ENCODE assay signal across 9 cellular contexts in the genomic region with DNA sequence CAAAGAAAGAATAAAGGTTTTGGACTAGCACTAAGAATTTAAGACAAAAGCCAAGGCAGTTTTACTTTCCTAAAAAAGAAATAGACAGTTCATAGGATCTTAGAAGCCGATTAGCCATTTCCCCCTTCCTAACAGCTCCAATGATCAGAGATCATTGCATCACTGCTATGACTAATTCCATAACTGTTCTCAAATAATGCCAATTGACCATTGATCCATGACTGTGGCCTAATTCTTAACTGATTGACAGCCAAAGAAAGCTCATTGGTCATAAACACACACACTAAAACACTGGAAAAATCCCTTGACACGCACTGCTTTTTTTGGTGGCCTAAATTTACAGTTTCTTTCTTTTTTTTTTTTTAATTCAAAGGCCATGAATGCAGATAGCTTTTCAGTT.
DNase-seq lines count a peak whose midpoint lies in the region; ATAC-seq, FAIRE-seq and TF ChIP-seq lines count a peak whose summit lies in the region.
"Had no signal": no experiment of that assay in that cellular context is flagged by ENCODE, and none has a peak within 500 bp of the region (broad histone marks: within the 10 kb centered on the region; RNA-seq: fewer than 3 reads in every experiment).

No MANE protein-coding gene starts in this region.

- no peak overlapping the region for H3K23ac ChIP-seq in mesendoderm (ENCODE audit: low read length)

- no peak overlapping the region for H3K56ac ChIP-seq in mesendoderm (ENCODE audit: low read length)

- H3K36me3 Mint-ChIP-seq in HFFc6 (ENCODE audit: low read depth) = no peaks in the 10 kb centered on the region

- H3K4me1 ChIP-seq in mesendoderm (ENCODE audit: control insufficient read depth, low read depth, low read length) (no peaks in the 10 kb centered on the region), gastroesophageal sphincter (peaks cover 0 to 10% (median 0%) of the 10 kb centered on the region in 3 donors)

- peak overlapping the region; percentile 50 for H2AK5ac ChIP-seq in mesendoderm (ENCODE audit: low read length)

- H3K79me1 ChIP-seq in mesendoderm (ENCODE audit: low read length) = no peaks in the 10 kb centered on the region

- H3K27me3 Mint-ChIP-seq in HFFc6 (ENCODE audit: insufficient read depth) = no peaks in the 10 kb centered on the region

- H3K4me3 ChIP-seq in mesendoderm (ENCODE audit: low read length) (no peak overlapping the region), gastroesophageal sphincter (no peak overlapping the region), MG63 (no peak overlapping the region)

- peaks cover 38% of the 10 kb centered on the region for H3K9me3 Mint-ChIP-seq in HFFc6

- no peak overlapping the region for H3K4me2 ChIP-seq in mesendoderm (ENCODE audit: low read length)

- H3K36me3 ChIP-seq in mesendoderm (ENCODE audit: control insufficient read depth, insufficient read depth, low read length) = no peaks in the 10 kb centered on the region
- no peaks in the 10 kb centered on the region for H3K36me3 ChIP-seq in gastroesophageal sphincter
- no peaks in the 10 kb centered on the region for H3K36me3 ChIP-seq in MG63

- H3K9me3 ChIP-seq in gastroesophageal sphincter = no peaks in the 10 kb centered on the region
- no peaks in the 10 kb centered on the region for H3K9me3 ChIP-seq in MG63

- peak; percentile 51 for FAIRE-seq in GM18507 (lab: Jason Lieb, UNC)

- no CpG with 5 or more reads among the region's 2 CpGs for WGBS in mesendoderm (ENCODE audit: extremely low coverage, insufficient coverage, low lambda C conversion rate)
- 79 to 90% methylated on average over 2 of the region's 2 CpGs for WGBS in gastroesophageal sphincter (ENCODE audit: low coverage in 1 of 2), 2 donors

- H3K27ac ChIP-seq in mesendoderm (ENCODE audit: low read depth, low read length) (no peak overlapping the region), gastroesophageal sphincter (no peak overlapping the region)

- no peaks in the 10 kb centered on the region for H3K79me2 ChIP-seq in mesendoderm (ENCODE audit: control insufficient read depth, insufficient read depth, low read length)

- DNase-seq in GM18507 (ENCODE audit: extremely low spot score, insufficient read length, low read depth) (no peak), MV-4-11 (lab: John Stamatoyannopoulos, UW) (peak; percentile 62), mesendoderm (no peak), MG63 (no peak), HFFc6 (no peak)
- DNase-seq: NCI-H1105 treated with DMSO at 0.1 percent for 48 hours; NK-92 treated with Interleukin-12 subunit alpha and Interleukin-12 subunit beta, amount 100 ng/mL, for 24 hours had no signal

- no peak overlapping the region for H3K9ac ChIP-seq in mesendoderm (ENCODE audit: low read length)

- H2BK5ac ChIP-seq in mesendoderm (ENCODE audit: low read length) = no peak overlapping the region

- TF ChIP-seq POLR2A in gastroesophageal sphincter (IDR thresholded peaks at IDR 0.05) = no peak

- H3K4me3 Mint-ChIP-seq in HFFc6 = no peak overlapping the region

- H2BK120ac ChIP-seq in mesendoderm (ENCODE audit: low read depth, low read length) = no peak overlapping the region

- no peak overlapping the region for H3K4ac ChIP-seq in mesendoderm (ENCODE audit: low read depth, low read length)

- no peak overlapping the region for H4K5ac ChIP-seq in mesendoderm (ENCODE audit: low read length)

- no peak overlapping the region for H4K8ac ChIP-seq in mesendoderm (ENCODE audit: low read depth, low read length)

- no peak overlapping the region for H3K18ac ChIP-seq in mesendoderm (ENCODE audit: low read length)

- H3K4me1 Mint-ChIP-seq in HFFc6 (ENCODE audit: low read depth) = no peaks in the 10 kb centered on the region

- TF ChIP-seq CTCF in gastroesophageal sphincter (IDR thresholded peaks at IDR 0.05) (no peak), HFFc6 (IDR thresholded peaks at IDR 0.05) (no peak)

- ATAC-seq in GM21717 (IDR thresholded peaks at IDR 0.05; ENCODE audit: unreplicated experiment) = peak; percentile 73
- ATAC-seq in gastroesophageal sphincter = no peak

- no peak overlapping the region for H3K27ac Mint-ChIP-seq in HFFc6

- H3K27me3 ChIP-seq in mesendoderm (ENCODE audit: insufficient read depth, low read length, poor library complexity) (no peaks in the 10 kb centered on the region), gastroesophageal sphincter (no peaks in the 10 kb centered on the region), MG63 (no peaks in the 10 kb centered on the region)

- TF ChIP-seq EP300 in gastroesophageal sphincter (IDR thresholded peaks at IDR 0.05) = no peak

- no peak overlapping the region for H2BK15ac ChIP-seq in mesendoderm (replicated peaks; ENCODE audit: low read depth)
